ENCODE assay signal across 8 cellular contexts in the genomic region with DNA sequence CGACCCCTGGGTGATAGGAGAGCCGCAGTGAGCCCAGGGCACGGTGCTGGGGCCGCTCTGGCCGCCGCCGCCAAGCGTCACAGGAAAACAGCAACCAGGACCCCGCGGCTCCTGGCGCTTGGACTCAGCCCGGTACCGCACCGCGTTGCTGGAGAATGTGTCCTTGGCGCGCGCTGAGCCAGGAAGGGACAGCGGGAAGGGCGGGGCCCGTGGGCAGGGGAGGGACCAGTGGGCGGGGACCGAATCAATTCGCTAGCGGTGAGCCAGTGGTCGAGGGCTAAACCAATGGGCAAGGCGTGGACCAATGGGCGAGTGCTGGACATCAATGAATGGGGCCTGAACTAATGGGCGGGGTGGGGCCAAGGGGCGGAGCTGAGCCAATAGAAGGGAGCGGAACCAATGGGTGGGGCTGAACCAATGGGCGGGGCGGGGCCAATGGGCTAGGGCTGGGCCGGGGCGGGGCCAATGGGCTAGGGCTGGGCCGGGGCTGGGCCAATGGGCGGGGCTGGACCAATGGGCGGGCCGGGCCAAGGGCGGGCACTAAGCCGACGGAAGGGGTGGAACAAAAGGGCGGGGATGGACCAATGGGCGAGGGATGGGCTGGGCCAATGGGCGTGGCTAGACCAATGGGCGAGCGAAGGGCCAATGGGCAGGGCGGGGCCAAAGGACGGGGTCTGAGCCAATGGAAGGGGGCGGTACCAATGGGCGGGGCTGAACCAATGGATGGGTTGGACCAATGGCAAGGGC. TPM values are rescaled to one million over a fixed set of nuclear protein-coding genes. Genes with fewer than 3 reads are reported as not detected.
DNase-seq lines count a peak whose midpoint lies in the region; ATAC-seq and TF ChIP-seq lines count a peak whose summit lies in the region.

No MANE protein-coding gene starts in this region.

- TF ChIP-seq POLR2A in GM15510 (IDR thresholded peaks at IDR 0.05; ENCODE audit: borderline replicate concordance, extremely low read depth, insufficient read length), result peak; percentile 98

- peak; percentile 66 for ATAC-seq in HG02884 (IDR thresholded peaks at IDR 0.05; ENCODE audit: unreplicated experiment)
- ATAC-seq in HG03469 (IDR thresholded peaks at IDR 0.05; ENCODE audit: unreplicated experiment), result no peak

- peak; percentile 100 for DNase-seq in NCI-H187 (lab: John Stamatoyannopoulos, UW)
- peak; percentile 87 for DNase-seq in T-helper 22 cell (ENCODE audit: low read depth)
- DNase-seq in astrocyte of the hippocampus (ENCODE audit: low read depth, low spot score), result peak; percentile 100
- peak; percentile 100 for DNase-seq in hippocampal formation (lab: John Stamatoyannopoulos, UW)
- DNase-seq in renal cortical epithelial cell (ENCODE audit: low read depth), result peak; percentile 96

RNA-seq across cellular contexts. Expression of gene FLYWCH1, which starts 6.3 kb away (rescaled TPM):
- 35.3 and 42.9 TPM in 2 replicates for total RNA-seq in renal cortical epithelial cell

RNA-seq across cellular contexts. Expression of gene FLYWCH2, which starts 22.4 kb away (rescaled TPM):
- 39.4 and 39.9 TPM in 2 replicates for total RNA-seq in renal cortical epithelial cell

RNA-seq across cellular contexts. Expression of gene PRSS22, which starts 47.4 kb away (rescaled TPM):
- 1.8 and 5.4 TPM in 2 replicates for total RNA-seq in renal cortical epithelial cell

RNA-seq across cellular contexts. Expression of gene KREMEN2, which starts 58.7 kb away (rescaled TPM):
- total RNA-seq in renal cortical epithelial cell, result 0.50 and 1.9 TPM in 2 replicates
